ENCODE assay signal across 8 cellular contexts in the genomic region with DNA sequence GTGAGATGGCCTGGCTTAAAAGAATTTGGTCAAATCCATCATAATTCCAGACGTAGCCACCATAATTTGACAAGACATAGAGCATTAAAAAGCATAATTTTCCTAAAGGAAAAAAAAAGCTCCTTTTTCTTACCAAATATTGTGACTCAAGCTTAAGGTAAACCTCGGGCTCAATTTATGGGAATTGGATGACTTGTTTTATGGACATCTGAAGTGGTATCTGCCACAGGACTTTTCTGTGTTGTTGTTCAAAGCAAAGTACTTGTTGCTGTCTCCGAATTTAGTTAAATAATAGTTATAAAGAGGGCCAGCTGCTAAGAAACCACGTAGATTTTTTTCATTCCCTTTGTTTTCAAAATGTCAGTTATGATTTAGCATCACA. TPM values are rescaled to one million over a fixed set of nuclear protein-coding genes. Genes with fewer than 3 reads are reported as not detected.
A peak's percentile ranks its signal among the peaks of the same experiment; 100 is the strongest.
DNase-seq lines count a peak whose midpoint lies in the region; ATAC-seq, FAIRE-seq and TF ChIP-seq lines count a peak whose summit lies in the region.

No MANE protein-coding gene starts in this region.

- no peak for FAIRE-seq in kidney (lab: Jason Lieb, UNC)

- peaks cover 7 to 12% of the 10 kb centered on the region in 2 donors for H3K4me1 ChIP-seq in kidney (ENCODE audit: control insufficient read depth in 1 of 2, insufficient read depth in 1 of 2, low read depth in 1 of 2, low read length in 2 of 2)
- H3K4me1 ChIP-seq in testis = peaks cover 31% of the 10 kb centered on the region

- H3K27ac Mint-ChIP-seq in activated CD4-positive, alpha-beta T cell treated with anti-CD3 and anti-CD28 coated beads for 36 hours = no peak overlapping the region
- peak overlapping the region; percentile 58 for H3K27ac Mint-ChIP-seq in activated naive CD8-positive, alpha-beta T cell

- peak overlapping the region; percentile 62 to 68 for H3K9ac ChIP-seq in kidney (ENCODE audit: low read length in 2 of 2)

- peaks cover 48% of the 10 kb centered on the region for H3K4me1 Mint-ChIP-seq in activated CD4-positive, alpha-beta T cell treated with anti-CD3 and anti-CD28 coated beads for 36 hours
- peaks cover 47% of the 10 kb centered on the region for H3K4me1 Mint-ChIP-seq in activated naive CD8-positive, alpha-beta T cell (ENCODE audit: low read depth)

- peak overlapping the region; percentile 83 for H3K4me3 Mint-ChIP-seq in activated CD4-positive, alpha-beta T cell treated with anti-CD3 and anti-CD28 coated beads for 36 hours
- peak overlapping the region; percentile 95 for H3K4me3 Mint-ChIP-seq in activated naive CD8-positive, alpha-beta T cell

- H3K27ac ChIP-seq in kidney (ENCODE audit: low read depth in 2 of 2, low read length in 2 of 2) (peak overlapping the region in 1 of 2 donors; percentile 1), testis (peak overlapping the region; percentile 92)

- no peaks in the 10 kb centered on the region for H3K27me3 Mint-ChIP-seq in activated CD4-positive, alpha-beta T cell treated with anti-CD3 and anti-CD28 coated beads for 36 hours
- no peaks in the 10 kb centered on the region for H3K27me3 Mint-ChIP-seq in activated naive CD8-positive, alpha-beta T cell

- intact Hi-C loops in activated CD4-positive, alpha-beta T cell treated with anti-CD3 and anti-CD28 coated beads for 36 hours (cut with DNase I, micrococcal nuclease) = loop anchor here in 1 of 2 experiments (2.0 kb wide), 1 partner anchor 456 kb away; a partner anchor contains a TSS
- intact Hi-C loops in kidney (cut with DNase I) (no loop called here), testis (cut with DNase I; ENCODE audit: low total_unique reads) (loop anchor here (5.0 kb wide), 1 partner anchor 79 kb away; no protein-coding TSS in a partner anchor)

- peaks cover 13% of the 10 kb centered on the region for H3K36me3 Mint-ChIP-seq in activated CD4-positive, alpha-beta T cell treated with anti-CD3 and anti-CD28 coated beads for 36 hours (ENCODE audit: low read depth)
- H3K36me3 Mint-ChIP-seq in activated naive CD8-positive, alpha-beta T cell = peaks cover 3% of the 10 kb centered on the region

- CTCF ChIA-PET in activated CD4-positive, alpha-beta T cell treated with anti-CD3 and anti-CD28 coated beads for 36 hours (lab: Charles Lee) = interaction anchor here (0.8 to 1.7 kb wide), 6 partner anchors 27 to 122 kb away, joined by 3 to 6 read pairs (median 3); no protein-coding TSS in a partner anchor

- H3K9me3 ChIP-seq in kidney (ENCODE audit: control insufficient read depth in 1 of 2, low read length in 2 of 2) = no peaks in the 10 kb centered on the region
- no peaks in the 10 kb centered on the region for H3K9me3 ChIP-seq in testis

- TF ChIP-seq CTCF in kidney (IDR thresholded peaks at IDR 0.05; ENCODE audit: borderline replicate concordance, extremely low read depth, insufficient read depth) = no peak
- no peak for TF ChIP-seq CTCF in testis (IDR thresholded peaks at IDR 0.05)

- 4 to 5% methylated on average over 4 of the region's 4 CpGs for WGBS in testis, 2 donors

- H3K27me3 ChIP-seq in testis = no peaks in the 10 kb centered on the region

- POLR2A ChIA-PET in activated CD4-positive, alpha-beta T cell treated with anti-CD3 and anti-CD28 coated beads for 36 hours (lab: Charles Lee) = no interaction called here

- peak overlapping the region; percentile 51 to 70 for H3K4me3 ChIP-seq in kidney (ENCODE audit: low read length in 2 of 2)
- H3K4me3 ChIP-seq in testis = peak overlapping the region; percentile 95 to 97

- no peak for TF ChIP-seq POLR2A in testis (IDR thresholded peaks at IDR 0.05)

- H3K9me3 Mint-ChIP-seq in activated CD4-positive, alpha-beta T cell treated with anti-CD3 and anti-CD28 coated beads for 36 hours (ENCODE audit: low read depth) = no peaks in the 10 kb centered on the region
- H3K9me3 Mint-ChIP-seq in activated naive CD8-positive, alpha-beta T cell (ENCODE audit: low read depth) = no peaks in the 10 kb centered on the region

- no peaks in the 10 kb centered on the region for H3K36me3 ChIP-seq in kidney (ENCODE audit: control insufficient read depth in 1 of 2, insufficient read depth in 2 of 2, low read length in 2 of 2)
- no peaks in the 10 kb centered on the region for H3K36me3 ChIP-seq in testis (ENCODE audit: low read depth, missing control alignments)

- no peak for ATAC-seq in activated CD4-positive, alpha-beta T cell treated with anti-CD3 and anti-CD28 coated beads for 36 hours
- ATAC-seq in HG03378 (IDR thresholded peaks at IDR 0.05; ENCODE audit: unreplicated experiment) (no peak), GM19397 (IDR thresholded peaks at IDR 0.05; ENCODE audit: unreplicated experiment) (no peak)

- no peak for DNase-seq in activated CD4-positive, alpha-beta T cell treated with anti-CD3 and anti-CD28 coated beads for 36 hours
- DNase-seq in activated CD4-positive, alpha-beta T cell treated with anti-CD3 and anti-CD28 coated beads, Interleukin-2, amount 50 U/mL, for 1 hour = no peak
- no peak for DNase-seq in kidney
- DNase-seq in testis = no peak
- DNase-seq in NCI-H774 (lab: John Stamatoyannopoulos, UW) = no peak

RNA-seq across cellular contexts. Expression of a gene that starts 1.1 kb away (rescaled TPM):
- 10 to 100 TPM; 22.3 to 23.0 TPM for total RNA-seq in activated CD4-positive, alpha-beta T cell treated with anti-CD3 and anti-CD28 coated beads for 36 hours
- total RNA-seq in kidney (98.3 TPM), testis (100 to 1,000 TPM; 154 to 160 TPM)
- polyA plus RNA-seq in kidney (ENCODE audit: insufficient read depth, low read depth, low replicate concordance) (42.1 TPM), testis (ENCODE audit: insufficient read depth, low read depth, low replicate concordance) (148 TPM)
